In the genomic region with DNA sequence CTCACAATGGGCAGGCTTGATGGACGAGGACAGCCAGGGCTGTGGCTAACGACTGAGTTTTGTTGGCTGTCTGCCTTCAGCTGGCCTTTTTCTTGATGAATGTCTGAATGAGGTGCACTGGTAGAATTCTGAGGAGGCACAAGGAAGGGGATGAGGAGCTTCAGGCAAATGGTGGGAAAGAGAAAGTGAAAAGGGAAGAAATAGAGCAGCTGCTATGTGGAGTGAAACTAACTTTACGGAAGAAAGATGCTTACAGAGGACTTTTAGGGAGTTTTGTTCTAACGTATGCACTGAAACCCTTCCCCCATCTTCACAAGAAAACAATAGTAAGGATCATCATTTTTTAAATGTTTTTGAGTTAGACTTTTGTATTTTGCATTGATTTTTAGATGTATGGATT, we compare ENCODE assay signal across 18 cellular contexts. TPM values are rescaled to one million over a fixed set of nuclear protein-coding genes. Genes with fewer than 3 reads are reported as not detected.
DNase-seq lines count a peak whose midpoint lies in the region; ATAC-seq and TF ChIP-seq lines count a peak whose summit lies in the region.
"Had no signal": no experiment of that assay in that cellular context is flagged by ENCODE, and none has a peak within 500 bp of the region (broad histone marks: within the 10 kb centered on the region; RNA-seq: fewer than 3 reads in every experiment).

No MANE protein-coding gene starts in this region.

- no peaks in the 10 kb centered on the region for H3K79me1 ChIP-seq in H9 (ENCODE audit: insufficient read depth, low read depth, low read length, poor library complexity, severe bottlenecking)

- no peaks in the 10 kb centered on the region for H4K20me1 ChIP-seq in H9 (ENCODE audit: control insufficient read depth, insufficient read depth, insufficient read length)

- no peak overlapping the region for H4K91ac ChIP-seq in H9 (ENCODE audit: insufficient read length, low read depth, low read length)

- no peak overlapping the region for H2BK5ac ChIP-seq in H9 (ENCODE audit: insufficient read length, low read length)

- H4K8ac ChIP-seq in H9 (replicated peaks; ENCODE audit: insufficient read length, low read depth, low read length): no peak overlapping the region

- H3K9me3 ChIP-seq in H9 (ENCODE audit: control insufficient read depth, low read depth, low read length): no peaks in the 10 kb centered on the region
- H3K9me3 ChIP-seq: Caco-2, SJCRH30 had no signal

- no peak overlapping the region for H3T11ph ChIP-seq in H9 (ENCODE audit: low read length)

- no peak overlapping the region for H3K4me3 Mint-ChIP-seq in H9
- H3K4me3 Mint-ChIP-seq: B cell; CD4-positive, alpha-beta T cell had no signal

- ATAC-seq in sciatic nerve: peak; percentile 46
- no peak for ATAC-seq in HG03095 (IDR thresholded peaks at IDR 0.05; ENCODE audit: unreplicated experiment)
- ATAC-seq in GM19324 (IDR thresholded peaks at IDR 0.05; ENCODE audit: low FRiP score, unreplicated experiment): no peak
- ATAC-seq: K562 had no signal

- peak overlapping the region; percentile 57; the same call in 1 of the 2 replicates for H3K14ac ChIP-seq in H9 (ENCODE audit: insufficient read depth, low read length)

- H3K27me3 ChIP-seq in H9 (ENCODE audit: insufficient read depth, low read length): no peaks in the 10 kb centered on the region
- H3K27me3 ChIP-seq: SJCRH30 had no signal

- H3K27ac ChIP-seq in H9 (ENCODE audit: insufficient read length, low read depth, low read length): no peak overlapping the region
- H3K27ac ChIP-seq: 22Rv1, SJCRH30 had no signal

- no peak for TF ChIP-seq CTCF in H9 (conservative IDR thresholded peaks at IDR 0.05)

- no peak overlapping the region for H2AK5ac ChIP-seq in H9 (ENCODE audit: insufficient read length, low read length)

- no peak overlapping the region for H2BK120ac ChIP-seq in H9 (ENCODE audit: low read depth, low read length, poor library complexity, severe bottlenecking)

- H3K23me2 ChIP-seq in H9 (ENCODE audit: insufficient read length, low read depth, low read length, poor library complexity, severe bottlenecking): no peaks in the 10 kb centered on the region

- H2AFZ ChIP-seq in H9 (ENCODE audit: low read length): no peak overlapping the region

- H4K5ac ChIP-seq in H9 (ENCODE audit: insufficient read length, low read depth, low read length): no peak overlapping the region

- no peak overlapping the region for H2BK12ac ChIP-seq in H9 (ENCODE audit: insufficient read length, low read depth, low read length)

- H2BK15ac ChIP-seq in H9 (ENCODE audit: low read depth, low read length): no peak overlapping the region; the same call in 1 of the 2 replicates

- no peak overlapping the region for H3K23ac ChIP-seq in H9 (ENCODE audit: insufficient read length, low read depth, low read length)

- H3K9me3 Mint-ChIP-seq in H9: no peaks in the 10 kb centered on the region
- H3K9me3 Mint-ChIP-seq: CD4-positive, alpha-beta T cell had no signal

- H3K4ac ChIP-seq in H9 (ENCODE audit: low read depth, low read length): no peak overlapping the region

- H3K56ac ChIP-seq in H9 (ENCODE audit: insufficient read length, low read depth, low read length): no peak overlapping the region

- H3K27me3 Mint-ChIP-seq in H9 (ENCODE audit: low read depth): peaks cover 1% of the 10 kb centered on the region; the same call in 1 of the 2 replicates

- no peaks in the 10 kb centered on the region for H3K79me2 ChIP-seq in H9 (ENCODE audit: insufficient read depth, low read length)

- DNase-seq in NOMO-1 treated with DMSO at 0.1 percent for 48 hours (lab: John Stamatoyannopoulos, UW; ENCODE audit: unreplicated experiment) (peak; percentile 44), NOMO-1 treated with dmso at 0.1 percent for 144 hours (lab: John Stamatoyannopoulos, UW; ENCODE audit: unreplicated experiment) (no peak), H9 (no peak), RPMI8226 (peak; percentile 3), sciatic nerve (ENCODE audit: low spot score) (no peak), NCI-H2171 (lab: John Stamatoyannopoulos, UW) (no peak)
- DNase-seq: Caco-2; CD4-positive, alpha-beta T cell; NCI-H1694 treated with DMSO at 0.1 percent for 48 hours; NCI-H524; NCI-H82; SJCRH30 had no signal

- H3K4me1 Mint-ChIP-seq in H9: peaks cover 2 to 4% of the 10 kb centered on the region in 2 experiments; a peak in 2 of 4 replicates
- H3K4me1 Mint-ChIP-seq: B cell had no signal

- peak overlapping the region in 1 of 3 experiments; percentile 33; a peak in 2 of 7 replicates for H3K27ac Mint-ChIP-seq in H9
- H3K27ac Mint-ChIP-seq: B cell; CD4-positive, alpha-beta T cell had no signal

- WGBS in H9 (ENCODE audit: extremely low coverage, insufficient read length, low lambda C conversion rate): no CpG with 5 or more reads among the region's 4 CpGs

- no peak overlapping the region for H3K9ac ChIP-seq in H9 (ENCODE audit: extremely low read depth, insufficient read length, low read length)

- H3K4me1 ChIP-seq in H9 (ENCODE audit: insufficient read depth, low read length): no peaks in the 10 kb centered on the region
- H3K4me1 ChIP-seq: Caco-2, SJCRH30 had no signal

- H2BK20ac ChIP-seq in H9 (ENCODE audit: low read depth, low read length, poor library complexity, severe bottlenecking): no peak overlapping the region

- no peak overlapping the region for H3K18ac ChIP-seq in H9 (ENCODE audit: insufficient read length, low read depth, low read length)

- H3K36me3 Mint-ChIP-seq in H9 (ENCODE audit: insufficient read depth in 1 of 3, low read depth in 3 of 3): no peaks in the 10 kb centered on the region

- no peak overlapping the region for H3K4me2 ChIP-seq in H9 (ENCODE audit: insufficient read depth, insufficient read length, low read length)

- intact Hi-C loops in sciatic nerve (cut with DNase I): no loop called here

RNA-seq across cellular contexts. Expression of gene OR2K2, which starts 45.3 kb away (rescaled TPM):
- total RNA-seq in H9 (2021) (not detected in 2 replicates), sciatic nerve (not detected)
- total RNA-seq: B cell; Caco-2; CD4-positive, alpha-beta T cell; K562; OCI-LY7; SJCRH30 had no signal

Comparison
In these comparisons a context has a peak if more than half of its experiments do, and no peak if none do; other contexts are left out.
1. DNase-seq: peak in NOMO-1 treated with DMSO at 0.1 percent for 48 hours (single experiment) and RPMI8226 (single experiment); none in NOMO-1 treated with dmso at 0.1 percent for 144 hours (single experiment), H9 (single experiment), sciatic nerve (single experiment) and NCI-H2171 (single experiment).